Comparison of ENCODE assay signal across 2 cellular contexts in the genomic region with DNA sequence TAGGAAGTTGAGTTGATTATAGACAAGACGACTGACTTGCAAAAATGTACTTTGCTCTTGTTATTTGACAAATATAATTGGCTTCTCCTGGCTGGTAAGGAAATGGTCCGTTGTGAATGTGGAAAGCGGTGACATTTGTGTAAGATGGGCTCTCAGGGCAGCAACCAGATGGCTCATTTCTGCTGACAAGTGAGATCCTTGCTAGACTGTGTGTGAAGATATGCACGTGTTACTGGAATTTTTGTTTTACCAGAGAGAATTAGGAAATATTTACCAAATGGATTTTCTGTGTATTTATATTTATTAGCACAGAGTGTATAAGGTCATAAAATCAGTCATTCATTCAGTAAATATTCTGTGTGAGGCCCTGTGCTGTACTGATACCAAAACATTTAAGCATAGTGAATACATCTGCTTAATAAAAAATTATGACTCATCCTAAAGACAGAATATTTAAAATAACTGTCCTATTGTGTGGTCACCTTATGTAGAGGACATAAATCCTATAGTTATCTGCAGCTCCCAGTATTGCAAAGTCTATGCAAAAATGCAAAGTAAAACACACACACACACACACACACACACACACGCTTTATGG.
TF ChIP-seq lines count a peak whose summit lies in the region.

No MANE protein-coding gene starts in this region.

TF ChIP-seq in SK-N-SH treated with all-trans-retinoic acid at 6 μM for 48 hours, 23 proteins besides CTCF, POLR2A, EP300 and RAD21:
- TF ChIP-seq, protein P1, sequence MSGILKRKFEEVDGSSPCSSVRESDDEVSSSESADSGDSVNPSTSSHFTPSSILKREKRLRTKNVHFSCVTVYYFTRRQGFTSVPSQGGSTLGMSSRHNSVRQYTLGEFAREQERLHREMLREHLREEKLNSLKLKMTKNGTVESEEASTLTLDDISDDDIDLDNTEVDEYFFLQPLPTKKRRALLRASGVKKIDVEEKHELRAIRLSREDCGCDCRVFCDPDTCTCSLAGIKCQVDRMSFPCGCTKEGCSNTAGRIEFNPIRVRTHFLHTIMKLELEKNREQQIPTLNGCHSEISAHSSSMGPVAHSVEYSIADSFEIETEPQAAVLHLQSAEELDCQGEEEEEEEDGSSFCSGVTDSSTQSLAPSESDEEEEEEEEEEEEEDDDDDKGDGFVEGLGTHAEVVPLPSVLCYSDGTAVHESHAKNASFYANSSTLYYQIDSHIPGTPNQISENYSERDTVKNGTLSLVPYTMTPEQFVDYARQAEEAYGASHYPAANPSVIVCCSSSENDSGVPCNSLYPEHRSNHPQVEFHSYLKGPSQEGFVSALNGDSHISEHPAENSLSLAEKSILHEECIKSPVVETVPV (CRISPR knock-in tag; IDR thresholded peaks at IDR 0.05), result no peak
- TF ChIP-seq ZNF565 (CRISPR knock-in tag; conservative IDR thresholded peaks at IDR 0.05; ENCODE audit: low read depth) (no peak), ISL1 (CRISPR knock-in tag; IDR thresholded peaks at IDR 0.05) (0 out of 2 replicates have a peak, but pooled peaks have one; percentile 8)

TF ChIP-seq in SK-N-SH, 30 proteins besides CTCF, POLR2A, EP300 and RAD21 (continued from another document):
- TF ChIP-seq SMC3 (IDR thresholded peaks at IDR 0.05; ENCODE audit: low read depth, low read length) (no peak), MXI1 (IDR thresholded peaks at IDR 0.05; ENCODE audit: low read depth, low read length) (no peak), RXRA (IDR thresholded peaks at IDR 0.05; ENCODE audit: borderline replicate concordance, low read depth) (no peak), TEAD4 (IDR thresholded peaks at IDR 0.05; ENCODE audit: borderline replicate concordance, insufficient read depth) (no peak), SIN3A (IDR thresholded peaks at IDR 0.05; ENCODE audit: borderline replicate concordance, low read depth, low read length) (no peak), MEF2A (IDR thresholded peaks at IDR 0.05; ENCODE audit: borderline replicate concordance, low read depth) (no peak), GABPA (IDR thresholded peaks at IDR 0.05; ENCODE audit: low read depth) (no peak), FOSL2 (IDR thresholded peaks at IDR 0.05; ENCODE audit: borderline replicate concordance, low read depth) (no peak; the same call in 1 of the 2 replicates), CHD2 (IDR thresholded peaks at IDR 0.05; ENCODE audit: low read length, partially characterized antibody) (no peak), NFIC (IDR thresholded peaks at IDR 0.05; ENCODE audit: borderline replicate concordance) (no peak), POLR2AphosphoS5 (IDR thresholded peaks at IDR 0.05; ENCODE audit: low read depth, low read length) (no peak), IRF3 (IDR thresholded peaks at IDR 0.05; ENCODE audit: low read depth, low read length) (no peak), REST (IDR thresholded peaks at IDR 0.05; ENCODE audit: low read depth, low read length) (no peak)
- TF ChIP-seq, protein P2, sequence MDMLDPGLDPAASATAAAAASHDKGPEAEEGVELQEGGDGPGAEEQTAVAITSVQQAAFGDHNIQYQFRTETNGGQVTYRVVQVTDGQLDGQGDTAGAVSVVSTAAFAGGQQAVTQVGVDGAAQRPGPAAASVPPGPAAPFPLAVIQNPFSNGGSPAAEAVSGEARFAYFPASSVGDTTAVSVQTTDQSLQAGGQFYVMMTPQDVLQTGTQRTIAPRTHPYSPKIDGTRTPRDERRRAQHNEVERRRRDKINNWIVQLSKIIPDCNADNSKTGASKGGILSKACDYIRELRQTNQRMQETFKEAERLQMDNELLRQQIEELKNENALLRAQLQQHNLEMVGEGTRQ (IDR thresholded peaks at IDR 0.05; ENCODE audit: borderline replicate concordance, low read depth, low read length), result no peak
